Comparison of ENCODE assay signal across 25 cellular contexts in genomic region chrX:134365923-134366322, GRCh38. TPM values are rescaled to one million over a fixed set of nuclear protein-coding genes. Genes with fewer than 3 reads are reported as not detected.
A peak's percentile ranks its signal among the peaks of the same experiment; 100 is the strongest.
DNase-seq lines count a peak whose midpoint lies in the region; ATAC-seq, FAIRE-seq and TF ChIP-seq lines count a peak whose summit lies in the region.
"Had no signal": no experiment of that assay in that cellular context is flagged by ENCODE, and none has a peak within 500 bp of the region (broad histone marks: within the 10 kb centered on the region; RNA-seq: fewer than 3 reads in every experiment).

No MANE protein-coding gene starts in this region.

- RAD21 ChIA-PET in GM12878 (lab: Charles Lee; ENCODE audit: unreplicated experiment) = no interaction called here

- H3K27ac Mint-ChIP-seq in HFFc6 (no peak overlapping the region), GM23338 (no peak overlapping the region)
- H3K27ac Mint-ChIP-seq: activated CD8-positive, alpha-beta memory T cell treated with anti-CD3 and anti-CD28 coated beads, Interleukin-2, amount 10 ng/mL, durations not matched to agents 7 days and 5 days; activated naive CD4-positive, alpha-beta T cell treated with anti-CD3 and anti-CD28 coated beads, Interleukin-2, amount 50 U/mL, for 72 hours; activated T-helper 1 cell treated with anti-CD3 and anti-CD28 coated beads, Interleukin-12 subunit alpha, Interleukin-12 subunit beta, Interleukin-2, Interleukin-4 antibody, amounts not matched to agents 30 ng/mL and 10 ng/mL and 1 ng/mL, durations not matched to agents 14 hours and 24 hours and 36 hours; B cell; dendritic cell treated with granulocyte-macrophage colony-stimulating factor and Interleukin-4, amounts not matched to agents 40 ng/mL and 50 ng/mL, for 4 days; IgD-negative memory B cell; progenitor cell of endocrine pancreas had no signal

- ATAC-seq in GM12878 (no peak), GM23338 (no peak)
- ATAC-seq: activated CD8-positive, alpha-beta memory T cell treated with anti-CD3 and anti-CD28 coated beads, Interleukin-2, amount 10 ng/mL, durations not matched to agents 7 days and 5 days; activated naive CD4-positive, alpha-beta T cell treated with anti-CD3 and anti-CD28 coated beads, Interleukin-2, amount 50 U/mL, for 72 hours; upper lobe of right lung had no signal

- H2AFZ ChIP-seq in GM12878 (ENCODE audit: control insufficient read depth, low read depth, low read length) (no peak overlapping the region), GM23338 (no peak overlapping the region)

- POLR2A ChIA-PET in GM12878 (lab: Charles Lee) = no interaction called here

- H3K9me2 ChIP-seq in GM23338 (ENCODE audit: insufficient read depth) = no peaks in the 10 kb centered on the region

- no peak for TF ChIP-seq RAD21 in GM12878 (IDR thresholded peaks at IDR 0.05; ENCODE audit: insufficient read depth, low read depth, low read length)

- intact Hi-C loops in GM12878 (cut with micrococcal nuclease; ENCODE audit: unreplicated experiment) (no loop called here), testis (cut with DNase I; ENCODE audit: low total_unique reads) (no loop called here)

- WGBS in GM12878 (ENCODE audit: insufficient coverage, insufficient replicate concordance, low lambda C conversion rate, missing lambda C conversion rate) = 46% methylated on average over 2 of the region's 2 CpGs
- 90 to 93% methylated on average over 2 of the region's 2 CpGs for WGBS in testis, 2 donors

- H3K27me3 ChIP-seq in MG63 = no peaks in the 10 kb centered on the region
- H3K27me3 ChIP-seq in GM12878 (replicated peaks in 1 of 2; ENCODE audit: control insufficient read depth in 2 of 2, insufficient read depth in 2 of 2, low read length in 1 of 2) = no peaks in the 10 kb centered on the region
- no peaks in the 10 kb centered on the region for H3K27me3 ChIP-seq in testis
- H3K27me3 ChIP-seq in GM23338 (ENCODE audit: insufficient read depth) = no peaks in the 10 kb centered on the region
- H3K27me3 ChIP-seq: upper lobe of right lung had no signal

- no peaks in the 10 kb centered on the region for H3K79me2 ChIP-seq in GM12878 (ENCODE audit: control insufficient read depth, insufficient read depth, low read length)
- no peaks in the 10 kb centered on the region for H3K79me2 ChIP-seq in GM23338 (replicated peaks; ENCODE audit: insufficient read depth)

- no TSS peak for BruUV-seq in GM12878 (replicated peaks; lab: Mats Ljungman, UMichigan)

- DNase-seq in NCI-H82 (lab: John Stamatoyannopoulos, UW) = peak; percentile 11
- no peak for DNase-seq in NCI-H82 treated with DMSO at 0.1 percent for 48 hours (lab: John Stamatoyannopoulos, UW; ENCODE audit: unreplicated experiment)
- DNase-seq in MG63 = peak; percentile 2
- DNase-seq in GM12878 (ENCODE audit: low read depth, low spot score) = no peak
- DNase-seq in renal cortical epithelial cell (ENCODE audit: low read depth) = peak; percentile 15
- no peak for DNase-seq in testis
- no peak for DNase-seq in HFFc6
- no peak for DNase-seq in GM23338 (ENCODE audit: low spot score)
- DNase-seq: activated CD4-positive, alpha-beta T cell treated with anti-CD3 and anti-CD28 coated beads, Interleukin-2, amount 50 U/mL, for 1 hour; activated CD8-positive, alpha-beta memory T cell treated with anti-CD3 and anti-CD28 coated beads, Interleukin-2, amount 10 ng/mL, durations not matched to agents 7 days and 5 days; anterior cingulate cortex; DMS79 treated with DMSO at 0.1 percent for 48 hours; NCI-H1694; NCI-H510A treated with DMSO at 0.1 percent for 48 hours; RPMI8226; upper lobe of right lung had no signal

- H3K4me3 Mint-ChIP-seq in HFFc6 (no peak overlapping the region), GM23338 (no peak overlapping the region)
- H3K4me3 Mint-ChIP-seq: activated CD8-positive, alpha-beta memory T cell treated with anti-CD3 and anti-CD28 coated beads, Interleukin-2, amount 10 ng/mL, durations not matched to agents 7 days and 5 days; activated T-helper 1 cell treated with anti-CD3 and anti-CD28 coated beads, Interleukin-12 subunit alpha, Interleukin-12 subunit beta, Interleukin-2, Interleukin-4 antibody, amounts not matched to agents 30 ng/mL and 10 ng/mL and 1 ng/mL, durations not matched to agents 14 hours and 24 hours and 36 hours; B cell; dendritic cell treated with granulocyte-macrophage colony-stimulating factor and Interleukin-4, amounts not matched to agents 40 ng/mL and 50 ng/mL, for 4 days; IgD-negative memory B cell had no signal

- H3K4me2 ChIP-seq in GM12878 (ENCODE audit: control insufficient read depth, insufficient read depth) (no peak overlapping the region), GM23338 (no peak overlapping the region)

- H3K4me1 Mint-ChIP-seq in HFFc6 (ENCODE audit: low read depth) (peaks cover 17% of the 10 kb centered on the region), GM23338 (no peaks in the 10 kb centered on the region)

- no peaks in the 10 kb centered on the region for H3F3A ChIP-seq in GM23338 (replicated peaks; ENCODE audit: low read depth)

- TF ChIP-seq CTCF in GM12878 (IDR thresholded peaks at IDR 0.05 in 2 of 3, conservative IDR thresholded peaks at IDR 0.05 in 1 of 3; ENCODE audit: control insufficient read depth in 2 of 3, extremely low read depth in 1 of 3, insufficient read depth in 1 of 3, low read depth in 3 of 3, low read length in 3 of 3) (no peak), testis (IDR thresholded peaks at IDR 0.05) (no peak), HFFc6 (IDR thresholded peaks at IDR 0.05) (no peak), GM23338 (conservative IDR thresholded peaks at IDR 0.05; ENCODE audit: low read depth in 2 of 2) (no peak)

- no peak overlapping the region for H3K27ac ChIP-seq in GM12878 (ENCODE audit: control insufficient read depth, insufficient read depth)
- H3K27ac ChIP-seq in testis = no peak overlapping the region
- H3K27ac ChIP-seq in GM23338 (ENCODE audit: low read depth) = no peak overlapping the region
- H3K27ac ChIP-seq: SK-N-MC, upper lobe of right lung had no signal

- H3K9me3 Mint-ChIP-seq in HFFc6 = no peaks in the 10 kb centered on the region
- H3K9me3 Mint-ChIP-seq in GM23338 = no peaks in the 10 kb centered on the region
- H3K9me3 Mint-ChIP-seq: activated naive CD4-positive, alpha-beta T cell treated with anti-CD3 and anti-CD28 coated beads, Interleukin-2, amount 50 U/mL, for 72 hours; activated T-helper 1 cell treated with anti-CD3 and anti-CD28 coated beads, Interleukin-12 subunit alpha, Interleukin-12 subunit beta, Interleukin-2, Interleukin-4 antibody, amounts not matched to agents 30 ng/mL and 10 ng/mL and 1 ng/mL, durations not matched to agents 14 hours and 24 hours and 36 hours; dendritic cell treated with granulocyte-macrophage colony-stimulating factor and Interleukin-4, amounts not matched to agents 40 ng/mL and 50 ng/mL, for 4 days; IgD-negative memory B cell had no signal

- H4K20me1 ChIP-seq in GM12878 (ENCODE audit: control insufficient read depth, insufficient read depth) = no peaks in the 10 kb centered on the region
- H4K20me1 ChIP-seq in GM23338 (replicated peaks; ENCODE audit: insufficient read depth) = no peaks in the 10 kb centered on the region

- SMC1A ChIA-PET in GM12878 (lab: Charles Lee; ENCODE audit: uncharacterized antibody, unreplicated experiment) = no interaction called here

- H3K36me3 Mint-ChIP-seq in HFFc6 (ENCODE audit: low read depth) = no peaks in the 10 kb centered on the region
- no peaks in the 10 kb centered on the region for H3K36me3 Mint-ChIP-seq in GM23338 (ENCODE audit: low read depth)
- H3K36me3 Mint-ChIP-seq: activated CD8-positive, alpha-beta memory T cell treated with anti-CD3 and anti-CD28 coated beads, Interleukin-2, amount 10 ng/mL, durations not matched to agents 7 days and 5 days; activated naive CD4-positive, alpha-beta T cell treated with anti-CD3 and anti-CD28 coated beads, Interleukin-2, amount 50 U/mL, for 72 hours; IgD-negative memory B cell had no signal

- H3K36me3 ChIP-seq in MG63 (no peaks in the 10 kb centered on the region), GM12878 (ENCODE audit: control insufficient read depth in 2 of 2, insufficient read depth in 2 of 2, low read length in 1 of 2) (no peaks in the 10 kb centered on the region), testis (ENCODE audit: low read depth, missing control alignments) (no peaks in the 10 kb centered on the region), GM23338 (ENCODE audit: insufficient read depth) (no peaks in the 10 kb centered on the region)
- H3K36me3 ChIP-seq: upper lobe of right lung had no signal

- TF ChIP-seq EP300 in GM12878 (IDR thresholded peaks at IDR 0.05; ENCODE audit: borderline replicate concordance in 1 of 2, control insufficient read depth in 1 of 2, low read depth in 2 of 2, low read length in 2 of 2) = no peak

- H3K4me1 ChIP-seq in GM12878 (ENCODE audit: control insufficient read depth, insufficient read depth, low read length) (peaks cover 5% of the 10 kb centered on the region; the same call in 1 of the 2 replicates), testis (no peaks in the 10 kb centered on the region), GM23338 (ENCODE audit: insufficient read depth) (no peaks in the 10 kb centered on the region)
- H3K4me1 ChIP-seq: upper lobe of right lung had no signal

- in situ Hi-C loops in GM12878 (cut with MboI) = no loop called here

- TF ChIP-seq POLR2A in GM12878 (IDR thresholded peaks at IDR 0.05; ENCODE audit: low read depth, low read length) (no peak), testis (IDR thresholded peaks at IDR 0.05) (no peak)

- no peak overlapping the region for H3K4me3 ChIP-seq in MG63
- H3K4me3 ChIP-seq in GM12878 = no peak overlapping the region
- H3K4me3 ChIP-seq in testis = no peak overlapping the region
- no peak overlapping the region for H3K4me3 ChIP-seq in GM23338
- H3K4me3 ChIP-seq: SK-N-MC, upper lobe of right lung had no signal

- no peak for FAIRE-seq in GM12878 (lab: Jason Lieb, UNC)
- FAIRE-seq: GM12891, H54 had no signal

- CTCF ChIA-PET in GM12878 (lab: Yijun Ruan, JAX) = interaction anchor here (1.6 kb wide), 1 partner anchor 23 kb away, joined by 5 read pairs; no protein-coding TSS in a partner anchor

- no peaks in the 10 kb centered on the region; the same call in 1 of the 2 replicates for H3K27me3 Mint-ChIP-seq in HFFc6 (ENCODE audit: insufficient read depth)
- H3K27me3 Mint-ChIP-seq in GM23338 (ENCODE audit: insufficient read depth, low read depth, poor library complexity) = no peaks in the 10 kb centered on the region
- H3K27me3 Mint-ChIP-seq: activated CD8-positive, alpha-beta memory T cell treated with anti-CD3 and anti-CD28 coated beads, Interleukin-2, amount 10 ng/mL, durations not matched to agents 7 days and 5 days; B cell; dendritic cell treated with granulocyte-macrophage colony-stimulating factor and Interleukin-4, amounts not matched to agents 40 ng/mL and 50 ng/mL, for 4 days; IgD-negative memory B cell; progenitor cell of endocrine pancreas had no signal

- H3K9ac ChIP-seq in GM12878 (ENCODE audit: control insufficient read depth, insufficient read depth, low read length) = no peak overlapping the region

- no peaks in the 10 kb centered on the region for H3K9me3 ChIP-seq in MG63
- H3K9me3 ChIP-seq in GM12878 (replicated peaks; ENCODE audit: control insufficient read depth, insufficient read depth, low read length) = no peaks in the 10 kb centered on the region
- no peaks in the 10 kb centered on the region for H3K9me3 ChIP-seq in testis
- H3K9me3 ChIP-seq: upper lobe of right lung had no signal

RNA-seq across cellular contexts. Expression of gene PHF6, which starts 7.2 kb away (rescaled TPM):
- total RNA-seq in MG63 (2014; rRNA removed; shearing (Covaris generic); ENCODE audit: low replicate concordance) = 30.6 and 58.0 TPM in 2 replicates
- 27.9 and 32.1 TPM in 2 replicates for total RNA-seq in GM12878 (2013; cell fraction: nucleolus; rRNA removed)
- 28.9 and 36.2 TPM in 2 replicates for total RNA-seq in GM12878 (2014; rRNA removed)
- total RNA-seq in GM12878 (2014; rRNA removed; fragmentation: Illumina TruSeq; extraction: Trizol) = 29.7 and 30.4 TPM in 2 replicates
- total RNA-seq in GM12878 (2021) = 39.9 and 42.4 TPM in 2 replicates
- 8.2 TPM for polyA plus RNA-seq in GM12878 (2011; ENCODE audit: low read depth)
- 18.7 and 28.8 TPM in 2 replicates for polyA plus RNA-seq in GM12878 (2011; rRNA removed)
- 5.5 and 7.2 TPM in 2 replicates for polyA plus RNA-seq in GM12878 (2011; cell fraction: cytosol; rRNA removed)
- 7.3 and 10.4 TPM in 2 replicates for polyA plus RNA-seq in GM12878 (2011; cell fraction: nucleus; rRNA removed)
- polyA plus RNA-seq in GM12878 (2012) = 16.0 and 21.9 TPM in 2 replicates
- polyA plus RNA-seq in GM12878 (2014; fragmentation: Illumina TruSeq; extraction: Trizol) = 36.7 and 43.9 TPM in 2 replicates
- 10 to 100 TPM; 17.4 to 39.3 TPM for polyA plus RNA-seq in GM12878 (2014; fragmentation: Nextera tagmentation; extraction: Ambion mirVana)
- polyA plus RNA-seq in GM12878 (2014; rRNA removed) = 15.5 and 20.2 TPM in 2 replicates
- polyA plus RNA-seq in GM12878 (2016; fragmentation: Nextera tagmentation; extraction: Ambion mirVana) = 10 to 100 TPM; 44.9 to 49.7 TPM
- 14.5 and 27.4 TPM in 2 replicates for polyA minus RNA-seq in GM12878 (2011; rRNA and poly(A)+ RNA removed)
- 8.0 and 11.5 TPM in 2 replicates for polyA minus RNA-seq in GM12878 (2011; cell fraction: cytosol; rRNA and poly(A)+ RNA removed)
- polyA minus RNA-seq in GM12878 (2011; cell fraction: nucleus; rRNA and poly(A)+ RNA removed) = 5.1 and 8.2 TPM in 2 replicates
- total RNA-seq in renal cortical epithelial cell = 41.0 and 47.0 TPM in 2 replicates
- 10 to 100 TPM; 24.3 to 30.0 TPM for total RNA-seq in testis
- 12.4 TPM for polyA plus RNA-seq in testis (ENCODE audit: insufficient read depth, low read depth, low replicate concordance)
- 10 to 100 TPM; 23.9 to 30.3 (median 25.5) TPM for total RNA-seq in HFFc6 (2021; fragmentation: NEBNext Ultra II Directional; extraction: Animal tissue kit (Norgen Biotek cat#: 25700))
- total RNA-seq in GM23338 (2014; rRNA removed; shearing (Covaris generic)) = 55.1 and 56.5 TPM in 2 replicates
- 36.6 and 42.0 TPM in 2 replicates for polyA plus RNA-seq in GM23338 (2016; fragmentation: Nextera tagmentation; extraction: Ambion mirVana)

Comparison
In these comparisons a context has a peak if more than half of its experiments do, and no peak if none do; other contexts are left out.
1. DNase-seq: peak in NCI-H82 (single experiment), MG63 (single experiment) and renal cortical epithelial cell (single experiment); none in NCI-H82 treated with DMSO at 0.1 percent for 48 hours (single experiment), GM12878 (single experiment), testis (single experiment), HFFc6 (single experiment) and GM23338 (single experiment).